In the genomic region with DNA sequence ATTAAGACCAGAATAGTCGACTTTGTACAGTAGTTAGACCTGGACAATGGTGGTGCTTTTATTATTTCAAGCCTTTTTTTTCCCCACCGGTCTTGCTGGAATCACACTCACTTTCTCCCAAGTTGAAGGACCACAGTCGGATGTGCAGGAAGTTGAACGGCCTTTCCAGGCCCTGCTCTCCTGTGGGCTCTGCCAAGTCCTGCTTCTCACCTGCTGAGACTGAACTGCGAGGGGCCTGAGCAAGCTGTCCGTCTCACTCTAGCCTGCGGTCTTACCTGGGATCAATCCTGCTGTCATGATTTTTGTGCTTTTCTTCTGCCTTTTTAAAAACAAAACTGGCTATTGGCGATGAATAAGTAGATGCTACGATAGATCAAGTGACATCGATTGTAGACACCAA, we compare ENCODE assay signal across 9 cellular contexts. TPM values are rescaled to one million over a fixed set of nuclear protein-coding genes. Genes with fewer than 3 reads are reported as not detected.
DNase-seq lines count a peak whose midpoint lies in the region; ATAC-seq and TF ChIP-seq lines count a peak whose summit lies in the region.
"Had no signal": no experiment of that assay in that cellular context is flagged by ENCODE, and none has a peak within 500 bp of the region (broad histone marks: within the 10 kb centered on the region; RNA-seq: fewer than 3 reads in every experiment).

No MANE protein-coding gene starts in this region.

- H3K4me3 ChIP-seq in RWPE2 (ENCODE audit: severe bottlenecking) (peak overlapping the region; percentile 95), epithelial cell of proximal tubule (ENCODE audit: low read depth, low read length) (peak overlapping the region; percentile 79), skeletal muscle satellite cell (ENCODE audit: low read length) (peak overlapping the region; percentile 85)

- H3K9me3 Mint-ChIP-seq in T-helper 1 cell treated with Interleukin-12 subunit alpha and Interleukin-12 subunit beta and Interleukin-4 antibody, amounts not matched to agents 30 μg/mL and 1 μg/mL, for 36 hours: no peaks in the 10 kb centered on the region

- peaks cover 3% of the 10 kb centered on the region for H3K27me3 Mint-ChIP-seq in T-helper 1 cell treated with Interleukin-12 subunit alpha and Interleukin-12 subunit beta and Interleukin-4 antibody, amounts not matched to agents 30 μg/mL and 1 μg/mL, for 36 hours (ENCODE audit: low read depth)

- H3K36me3 ChIP-seq in RWPE2 (ENCODE audit: low read depth) (peaks cover 53% of the 10 kb centered on the region), skeletal muscle satellite cell (ENCODE audit: insufficient read depth, low read length) (peaks cover 33% of the 10 kb centered on the region)

- H3K27ac ChIP-seq in RWPE2 (ENCODE audit: poor library complexity, severe bottlenecking): peak overlapping the region; percentile 71

- TF ChIP-seq CTCF in RWPE2 (IDR thresholded peaks at IDR 0.05; ENCODE audit: poor library complexity, severe bottlenecking): no peak
- no peak for TF ChIP-seq CTCF in epithelial cell of proximal tubule (conservative IDR thresholded peaks at IDR 0.05; ENCODE audit: low read depth, low read length)

- ATAC-seq in RWPE2 (ENCODE audit: low read depth): no peak

- H3K27ac Mint-ChIP-seq in T-helper 1 cell treated with Interleukin-12 subunit alpha and Interleukin-12 subunit beta and Interleukin-4 antibody, amounts not matched to agents 30 μg/mL and 1 μg/mL, for 36 hours: peak overlapping the region; percentile 56

- H3K4me1 ChIP-seq in RWPE2 (ENCODE audit: insufficient read depth, poor library complexity, severe bottlenecking) (peaks cover 19% of the 10 kb centered on the region), skeletal muscle satellite cell (ENCODE audit: control insufficient read depth, insufficient read depth, low read length) (peaks cover 7% of the 10 kb centered on the region)

- peaks cover 16% of the 10 kb centered on the region for H3K36me3 Mint-ChIP-seq in T-helper 1 cell treated with Interleukin-12 subunit alpha and Interleukin-12 subunit beta and Interleukin-4 antibody, amounts not matched to agents 30 μg/mL and 1 μg/mL, for 36 hours (ENCODE audit: low read depth)

- peaks cover 18% of the 10 kb centered on the region for H3K4me1 Mint-ChIP-seq in T-helper 1 cell treated with Interleukin-12 subunit alpha and Interleukin-12 subunit beta and Interleukin-4 antibody, amounts not matched to agents 30 μg/mL and 1 μg/mL, for 36 hours (ENCODE audit: low read depth)

- H3K9ac ChIP-seq in skeletal muscle satellite cell (ENCODE audit: low read depth, low read length): peak overlapping the region; percentile 91

- peak overlapping the region; percentile 98 for H3K4me2 ChIP-seq in skeletal muscle satellite cell (ENCODE audit: low read length)

- DNase-seq in T-helper 1 cell (no peak), RWPE2 (ENCODE audit: low spot score) (no peak), epithelial cell of proximal tubule (ENCODE audit: low read depth) (no peak), SW 1271 (lab: John Stamatoyannopoulos, UW) (no peak)
- no peak for DNase-seq in activated CD8-positive, alpha-beta memory T cell treated with anti-CD3 and anti-CD28 coated beads, Interleukin-2, amount 50 U/mL, for 48 hours
- no peak for DNase-seq in stimulated activated CD8-positive, alpha-beta memory T cell treated with anti-CD3 and anti-CD28 coated beads, Interleukin-4, amount 100 ng/mL, for 48 hours
- DNase-seq: NCI-H1105 treated with DMSO at 0.1 percent for 48 hours had no signal

- H3K27me3 ChIP-seq in RWPE2 (ENCODE audit: insufficient read depth, poor library complexity, severe bottlenecking) (no peaks in the 10 kb centered on the region), skeletal muscle satellite cell (ENCODE audit: control insufficient read depth, insufficient read depth, low read length) (no peaks in the 10 kb centered on the region)

- H3K9me3 ChIP-seq in RWPE2 (ENCODE audit: severe bottlenecking) (no peaks in the 10 kb centered on the region), skeletal muscle satellite cell (replicated peaks; ENCODE audit: low read length) (no peaks in the 10 kb centered on the region)

- H3K4me3 Mint-ChIP-seq in T-helper 1 cell treated with Interleukin-12 subunit alpha and Interleukin-12 subunit beta and Interleukin-4 antibody, amounts not matched to agents 30 μg/mL and 1 μg/mL, for 36 hours: peak overlapping the region; percentile 89

RNA-seq across cellular contexts. Expression of gene TLCD3A, which starts 1.3 kb away (rescaled TPM):
- total RNA-seq in epithelial cell of proximal tubule: 35.6 and 46.0 TPM in 2 replicates
- 30.9 and 36.0 TPM in 2 replicates for total RNA-seq in skeletal muscle satellite cell (2012; rRNA removed)

RNA-seq across cellular contexts. Expression of gene GEMIN4, which starts 18.3 kb away (rescaled TPM):
- total RNA-seq in epithelial cell of proximal tubule: 19.0 and 40.9 TPM in 2 replicates
- total RNA-seq in skeletal muscle satellite cell (2012; rRNA removed): 17.5 and 21.0 TPM in 2 replicates

RNA-seq across cellular contexts. Expression of gene VPS53, which starts 19.1 kb away (rescaled TPM):
- 17.4 and 18.4 TPM in 2 replicates for total RNA-seq in epithelial cell of proximal tubule
- 14.2 and 17.3 TPM in 2 replicates for total RNA-seq in skeletal muscle satellite cell (2012; rRNA removed)

RNA-seq across cellular contexts. Expression of gene GLOD4, which starts 48.3 kb away (rescaled TPM):
- 46.7 and 62.2 TPM in 2 replicates for total RNA-seq in epithelial cell of proximal tubule
- 45.9 and 46.9 TPM in 2 replicates for total RNA-seq in skeletal muscle satellite cell (2012; rRNA removed)

RNA-seq across cellular contexts. Expression of gene MRM3, which starts 48.4 kb away (rescaled TPM):
- 18.5 and 33.0 TPM in 2 replicates for total RNA-seq in epithelial cell of proximal tubule
- total RNA-seq in skeletal muscle satellite cell (2012; rRNA removed): 23.6 and 27.1 TPM in 2 replicates
